In the genomic region with DNA sequence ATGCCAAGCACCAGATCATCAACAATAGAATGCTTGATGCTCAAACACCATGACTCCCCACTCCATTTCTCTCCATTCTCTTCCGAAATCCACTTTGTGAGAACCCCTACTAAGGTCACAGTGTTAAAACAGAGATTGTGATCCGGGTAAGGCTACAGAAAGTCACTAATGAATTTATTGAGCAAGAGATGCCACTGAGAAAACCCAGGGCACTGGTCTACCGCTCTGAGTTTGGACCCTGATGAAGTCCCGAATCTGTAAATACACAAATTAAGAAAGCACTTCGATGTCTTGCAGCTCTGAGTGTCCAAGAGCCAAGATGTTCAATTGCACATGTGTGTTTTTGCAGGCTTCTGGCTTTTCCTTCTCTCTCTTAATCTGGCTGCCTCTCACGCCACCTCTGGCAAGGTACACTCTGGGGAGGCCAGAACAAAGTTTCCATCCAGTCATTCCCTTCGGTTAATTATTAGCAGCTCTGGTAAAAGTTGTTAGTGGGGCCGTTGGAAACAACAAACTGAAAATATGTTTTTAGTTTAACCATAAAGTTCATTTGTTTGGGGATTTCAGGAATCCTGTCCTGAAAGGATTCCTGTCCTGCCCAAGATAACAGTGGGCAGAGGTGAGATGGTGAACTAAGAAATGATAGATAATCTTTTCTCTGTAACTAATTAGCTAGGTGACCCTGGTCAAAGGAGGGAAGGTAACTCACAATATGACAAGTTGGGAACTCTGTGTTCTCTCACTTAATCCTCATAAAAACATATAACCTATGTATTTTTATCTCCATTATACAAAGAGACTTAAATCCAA, we compare ENCODE assay signal across 14 cellular contexts.
DNase-seq lines count a peak whose midpoint lies in the region; ATAC-seq, FAIRE-seq and TF ChIP-seq lines count a peak whose summit lies in the region.
"Had no signal": no experiment of that assay in that cellular context is flagged by ENCODE, and none has a peak within 500 bp of the region (broad histone marks: within the 10 kb centered on the region; RNA-seq: fewer than 3 reads in every experiment).

No MANE protein-coding gene starts in this region.

- H3K4me1 Mint-ChIP-seq in nephron, result peaks cover 26% of the 10 kb centered on the region
- H3K4me1 Mint-ChIP-seq in activated CD8-positive, alpha-beta memory T cell treated with anti-CD3 and anti-CD28 coated beads, Interleukin-2, amount 10 ng/mL, durations not matched to agents 7 days and 5 days, result peaks cover 3% of the 10 kb centered on the region

- ATAC-seq in HG02798 (IDR thresholded peaks at IDR 0.05; ENCODE audit: poor library complexity, unreplicated experiment), result peak; percentile 61
- peak; percentile 61 for ATAC-seq in GM12878
- no peak for ATAC-seq in GM21737 (IDR thresholded peaks at IDR 0.05; ENCODE audit: unreplicated experiment)
- ATAC-seq in activated CD8-positive, alpha-beta memory T cell treated with anti-CD3 and anti-CD28 coated beads, Interleukin-2, amount 10 ng/mL, durations not matched to agents 7 days and 5 days, result no peak
- ATAC-seq in Right ventricle myocardium superior (ENCODE audit: poor library complexity), result no peak

- no peak overlapping the region for H3K9ac ChIP-seq in GM12878 (ENCODE audit: control insufficient read depth, insufficient read depth, low read length)

- 70% methylated on average over 8 of the region's 8 CpGs for WGBS in GM12878 (ENCODE audit: insufficient coverage, insufficient replicate concordance, low lambda C conversion rate, missing lambda C conversion rate)

- FAIRE-seq in GM12878 (lab: Jason Lieb, UNC), result no peak
- FAIRE-seq: H1 had no signal

- no peak overlapping the region for H3K4me2 ChIP-seq in GM12878 (ENCODE audit: control insufficient read depth, insufficient read depth)

- no peaks in the 10 kb centered on the region for H3K9me3 Mint-ChIP-seq in nephron
- peaks cover 2% of the 10 kb centered on the region for H3K9me3 Mint-ChIP-seq in activated CD8-positive, alpha-beta memory T cell treated with anti-CD3 and anti-CD28 coated beads, Interleukin-2, amount 10 ng/mL, durations not matched to agents 7 days and 5 days (ENCODE audit: low read depth)
- H3K9me3 Mint-ChIP-seq: dendritic cell treated with granulocyte-macrophage colony-stimulating factor and Interleukin-4, amounts not matched to agents 40 ng/mL and 50 ng/mL, for 4 days had no signal

- no peaks in the 10 kb centered on the region for H3K79me2 ChIP-seq in GM12878 (ENCODE audit: control insufficient read depth, insufficient read depth, low read length)

- no peaks in the 10 kb centered on the region for H3K27me3 ChIP-seq in GM12878 (replicated peaks in 1 of 2; ENCODE audit: control insufficient read depth in 2 of 2, insufficient read depth in 2 of 2, low read length in 1 of 2)
- H3K27me3 ChIP-seq: vagina had no signal

- peaks cover 5% of the 10 kb centered on the region; the same call in 2 of the 3 replicates for H3K9me3 ChIP-seq in GM12878 (replicated peaks; ENCODE audit: control insufficient read depth, insufficient read depth, low read length)
- H3K9me3 ChIP-seq: vagina had no signal

- intact Hi-C loops in GM12878 (cut with micrococcal nuclease; ENCODE audit: unreplicated experiment), result no loop called here
- intact Hi-C loops in Right ventricle myocardium superior (cut with DNase I), result no loop called here

- CTCF ChIA-PET in GM12878 (lab: Yijun Ruan, JAX), result interaction anchor here (1.0 to 1.8 kb wide), 5 partner anchors 16 to 338 kb away, joined by 3 to 6 read pairs (median 3); no protein-coding TSS in a partner anchor
- CTCF ChIA-PET in activated CD8-positive, alpha-beta memory T cell treated with anti-CD3 and anti-CD28 coated beads, Interleukin-2, amount 10 ng/mL, durations not matched to agents 7 days and 5 days (lab: Charles Lee), result no interaction called here

- peak overlapping the region in 1 of 3 experiments; percentile 0 for H3K4me3 Mint-ChIP-seq in nephron
- H3K4me3 Mint-ChIP-seq in activated CD8-positive, alpha-beta memory T cell treated with anti-CD3 and anti-CD28 coated beads, Interleukin-2, amount 10 ng/mL, durations not matched to agents 7 days and 5 days, result no peak overlapping the region
- H3K4me3 Mint-ChIP-seq: activated naive CD4-positive, alpha-beta T cell treated with anti-CD3 and anti-CD28 coated beads for 36 hours; dendritic cell treated with granulocyte-macrophage colony-stimulating factor and Interleukin-4, amounts not matched to agents 40 ng/mL and 50 ng/mL, for 4 days had no signal

- SMC1A ChIA-PET in GM12878 (lab: Charles Lee; ENCODE audit: uncharacterized antibody, unreplicated experiment), result interaction anchor here (0.6 to 2.3 kb wide), 11 partner anchors 8 to 425 kb away, joined by 3 to 9 read pairs (median 4); no protein-coding TSS in a partner anchor

- no peak overlapping the region for H3K27ac ChIP-seq in GM12878 (ENCODE audit: control insufficient read depth, insufficient read depth)
- H3K27ac ChIP-seq: vagina had no signal

- BruUV-seq in GM12878 (replicated peaks; lab: Mats Ljungman, UMichigan), result no TSS peak

- no peaks in the 10 kb centered on the region for H3K27me3 Mint-ChIP-seq in nephron (ENCODE audit: low read depth)
- no peaks in the 10 kb centered on the region for H3K27me3 Mint-ChIP-seq in activated CD8-positive, alpha-beta memory T cell treated with anti-CD3 and anti-CD28 coated beads, Interleukin-2, amount 10 ng/mL, durations not matched to agents 7 days and 5 days
- H3K27me3 Mint-ChIP-seq: dendritic cell treated with granulocyte-macrophage colony-stimulating factor and Interleukin-4, amounts not matched to agents 40 ng/mL and 50 ng/mL, for 4 days had no signal

- no peaks in the 10 kb centered on the region for H4K20me1 ChIP-seq in GM12878 (ENCODE audit: control insufficient read depth, insufficient read depth)

- TF ChIP-seq POLR2A in GM12878 (IDR thresholded peaks at IDR 0.05; ENCODE audit: low read depth, low read length), result no peak

- H2AFZ ChIP-seq in GM12878 (ENCODE audit: control insufficient read depth, low read depth, low read length), result no peak overlapping the region

- 0 out of 3 replicates have a peak, but pooled peaks have one; percentile 9 for TF ChIP-seq CTCF in GM12872 (IDR thresholded peaks at IDR 0.05; ENCODE audit: insufficient read depth, low read depth, low read length)
- TF ChIP-seq CTCF in GM12878 (IDR thresholded peaks at IDR 0.05 in 2 of 3, conservative IDR thresholded peaks at IDR 0.05 in 1 of 3; ENCODE audit: control insufficient read depth in 2 of 3, extremely low read depth in 1 of 3, insufficient read depth in 1 of 3, low read depth in 3 of 3, low read length in 3 of 3), result no peak; a peak in 1 of 6 replicates
- TF ChIP-seq CTCF in nephron (IDR thresholded peaks at IDR 0.05; ENCODE audit: unreplicated experiment in 3 of 3), result no peak

- no peaks in the 10 kb centered on the region for H3K36me3 Mint-ChIP-seq in nephron (ENCODE audit: low read depth)
- H3K36me3 Mint-ChIP-seq in activated CD8-positive, alpha-beta memory T cell treated with anti-CD3 and anti-CD28 coated beads, Interleukin-2, amount 10 ng/mL, durations not matched to agents 7 days and 5 days, result peaks cover 7% of the 10 kb centered on the region

- H3K4me3 ChIP-seq in GM12878, result no peak overlapping the region
- H3K4me3 ChIP-seq: vagina had no signal

- POLR2A ChIA-PET in GM12878 (lab: Charles Lee), result interaction anchor here (0.6 to 1.3 kb wide), 6 partner anchors 8 to 1359 kb away, joined by 3 read pairs; a partner anchor contains a TSS

- in situ Hi-C loops in GM12878 (cut with MboI), result no loop called here

- H3K27ac Mint-ChIP-seq in nephron, result peak overlapping the region; percentile 50 to 85 (median 83)
- no peak overlapping the region for H3K27ac Mint-ChIP-seq in activated CD8-positive, alpha-beta memory T cell treated with anti-CD3 and anti-CD28 coated beads, Interleukin-2, amount 10 ng/mL, durations not matched to agents 7 days and 5 days
- H3K27ac Mint-ChIP-seq: activated naive CD4-positive, alpha-beta T cell treated with anti-CD3 and anti-CD28 coated beads for 36 hours; dendritic cell treated with granulocyte-macrophage colony-stimulating factor and Interleukin-4, amounts not matched to agents 40 ng/mL and 50 ng/mL, for 4 days had no signal

- no peaks in the 10 kb centered on the region for H3K36me3 ChIP-seq in GM12878 (ENCODE audit: control insufficient read depth in 2 of 2, insufficient read depth in 2 of 2, low read length in 1 of 2)
- H3K36me3 ChIP-seq: vagina had no signal

- DNase-seq in GM12878 (ENCODE audit: low read depth, low spot score) (no peak), pons (ENCODE audit: low spot score) (no peak), Right ventricle myocardium superior (no peak)
- no peak for DNase-seq in activated CD8-positive, alpha-beta memory T cell treated with anti-CD3 and anti-CD28 coated beads, Interleukin-2, amount 10 ng/mL, durations not matched to agents 7 days and 5 days
- DNase-seq: activated CD4-positive, alpha-beta T cell treated with anti-CD3 and anti-CD28 coated beads for 1 hour; activated naive CD4-positive, alpha-beta T cell treated with anti-CD3 and anti-CD28 coated beads for 36 hours; nucleus accumbens had no signal

- RAD21 ChIA-PET in GM12878 (lab: Charles Lee; ENCODE audit: unreplicated experiment), result interaction anchor here (1.2 to 1.8 kb wide), 3 partner anchors 10 to 65 kb away, joined by 3 to 6 read pairs (median 4); no protein-coding TSS in a partner anchor

- no peak for TF ChIP-seq EP300 in GM12878 (IDR thresholded peaks at IDR 0.05; ENCODE audit: borderline replicate concordance in 1 of 2, control insufficient read depth in 1 of 2, low read depth in 2 of 2, low read length in 2 of 2)

- H3K4me1 ChIP-seq in GM12878 (ENCODE audit: control insufficient read depth, insufficient read depth, low read length), result peaks cover 2% of the 10 kb centered on the region; the same call in 1 of the 2 replicates

- TF ChIP-seq RAD21 in GM12878 (IDR thresholded peaks at IDR 0.05; ENCODE audit: insufficient read depth, low read depth, low read length), result no peak

TF ChIP-seq in GM12878, 131 proteins besides CTCF, POLR2A, EP300 and RAD21 (continues in another document):
- TF ChIP-seq MEF2A (IDR thresholded peaks at IDR 0.05; ENCODE audit: insufficient read depth, low read depth, low read length) (no peak), RAD51 (IDR thresholded peaks at IDR 0.05) (no peak), RCOR1 (conservative IDR thresholded peaks at IDR 0.05; ENCODE audit: low read depth, low read length) (no peak), FOXK2 (IDR thresholded peaks at IDR 0.05) (no peak), IKZF1 (conservative IDR thresholded peaks at IDR 0.05) (peak; percentile 52)
- TF ChIP-seq, protein P1, sequence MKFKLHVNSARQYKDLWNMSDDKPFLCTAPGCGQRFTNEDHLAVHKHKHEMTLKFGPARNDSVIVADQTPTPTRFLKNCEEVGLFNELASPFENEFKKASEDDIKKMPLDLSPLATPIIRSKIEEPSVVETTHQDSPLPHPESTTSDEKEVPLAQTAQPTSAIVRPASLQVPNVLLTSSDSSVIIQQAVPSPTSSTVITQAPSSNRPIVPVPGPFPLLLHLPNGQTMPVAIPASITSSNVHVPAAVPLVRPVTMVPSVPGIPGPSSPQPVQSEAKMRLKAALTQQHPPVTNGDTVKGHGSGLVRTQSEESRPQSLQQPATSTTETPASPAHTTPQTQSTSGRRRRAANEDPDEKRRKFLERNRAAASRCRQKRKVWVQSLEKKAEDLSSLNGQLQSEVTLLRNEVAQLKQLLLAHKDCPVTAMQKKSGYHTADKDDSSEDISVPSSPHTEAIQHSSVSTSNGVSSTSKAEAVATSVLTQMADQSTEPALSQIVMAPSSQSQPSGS (IDR thresholded peaks at IDR 0.05; ENCODE audit: low read length), result no peak

Comparison
In these comparisons a context has a peak if more than half of its experiments do, and no peak if none do; other contexts are left out.
1. ATAC-seq: peak in HG02798 (single experiment) and GM12878 (single experiment); none in GM21737 (single experiment), activated CD8-positive, alpha-beta memory T cell treated with anti-CD3 and anti-CD28 coated beads, Interleukin-2, amount 10 ng/mL, durations not matched to agents 7 days and 5 days (single experiment) and Right ventricle myocardium superior (single experiment).